ENCODE assay signal across 20 cellular contexts in the genomic region with DNA sequence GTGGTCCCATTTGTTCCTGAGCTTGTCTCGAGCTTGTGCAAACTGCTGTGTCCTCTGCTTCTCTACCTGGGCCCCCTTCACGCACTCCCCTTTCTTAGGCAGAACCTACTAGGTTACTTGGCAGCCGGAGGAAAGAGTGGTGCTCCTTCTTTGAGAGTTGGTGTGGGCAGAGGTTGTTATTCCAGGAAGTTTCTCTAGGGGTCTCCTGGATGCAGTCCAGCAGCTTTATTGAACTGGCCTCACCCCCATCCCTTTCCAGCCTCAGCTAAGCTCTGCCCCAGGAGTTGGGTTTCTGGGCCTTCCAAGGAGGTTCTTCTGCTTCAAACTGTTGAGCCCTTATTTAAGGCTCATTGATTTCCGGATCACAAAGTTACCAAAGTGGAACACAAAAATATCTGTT.
"Had no signal": no experiment of that assay in that cellular context is flagged by ENCODE, and none has a peak within 500 bp of the region (broad histone marks: within the 10 kb centered on the region; RNA-seq: fewer than 3 reads in every experiment).

No MANE protein-coding gene starts in this region.

- H3K27ac ChIP-seq: cardiac muscle cell, lower lobe of right lung, parathyroid adenoma, thyroid gland had no signal

- H3K4me1 Mint-ChIP-seq: activated CD4-positive, alpha-beta memory T cell treated with anti-CD3 and anti-CD28 coated beads, Interleukin-2, amount 10 ng/mL, durations not matched to agents 7 days and 5 days; activated naive CD8-positive, alpha-beta T cell treated with anti-CD3 and anti-CD28 coated beads, Interleukin-2, amount 10 ng/mL, durations not matched to agents 7 days and 5 days; activated T-helper 17 cell treated with anti-CD3 and anti-CD28 coated beads, Interleukin-2, amount 50 U/mL, for 72 hours had no signal

- H3K9ac ChIP-seq: parathyroid adenoma had no signal

- H3K27ac Mint-ChIP-seq: activated CD4-positive, alpha-beta memory T cell treated with anti-CD3 and anti-CD28 coated beads, Interleukin-2, amount 10 ng/mL, durations not matched to agents 7 days and 5 days; activated naive CD8-positive, alpha-beta T cell treated with anti-CD3 and anti-CD28 coated beads, Interleukin-2, amount 10 ng/mL, durations not matched to agents 7 days and 5 days; activated T-helper 17 cell treated with anti-CD3 and anti-CD28 coated beads, Interleukin-2, amount 50 U/mL, for 72 hours; dendritic cell treated with granulocyte-macrophage colony-stimulating factor and Interleukin-4, amounts not matched to agents 40 ng/mL and 50 ng/mL, for 4 days had no signal

- H3K27me3 Mint-ChIP-seq: activated CD4-positive, alpha-beta memory T cell treated with anti-CD3 and anti-CD28 coated beads, Interleukin-2, amount 10 ng/mL, durations not matched to agents 7 days and 5 days; activated naive CD8-positive, alpha-beta T cell treated with anti-CD3 and anti-CD28 coated beads, Interleukin-2, amount 10 ng/mL, durations not matched to agents 7 days and 5 days; activated T-helper 17 cell treated with anti-CD3 and anti-CD28 coated beads, Interleukin-2, amount 50 U/mL, for 72 hours; dendritic cell treated with granulocyte-macrophage colony-stimulating factor and Interleukin-4, amounts not matched to agents 40 ng/mL and 50 ng/mL, for 4 days had no signal

- H3K9me3 Mint-ChIP-seq: activated naive CD8-positive, alpha-beta T cell treated with anti-CD3 and anti-CD28 coated beads, Interleukin-2, amount 10 ng/mL, durations not matched to agents 7 days and 5 days; dendritic cell treated with granulocyte-macrophage colony-stimulating factor and Interleukin-4, amounts not matched to agents 40 ng/mL and 50 ng/mL, for 4 days; natural killer cell had no signal

- H3K4me3 ChIP-seq: cardiac muscle cell, lower lobe of right lung, thyroid gland had no signal

- H3K4me1 ChIP-seq: parathyroid adenoma had no signal

- ATAC-seq: activated T-helper 17 cell treated with anti-CD3 and anti-CD28 coated beads, Interleukin-2, amount 50 U/mL, for 72 hours; lower lobe of right lung; natural killer cell had no signal

- H3K27me3 ChIP-seq: cardiac muscle cell, thyroid gland had no signal

- H3K9me3 ChIP-seq: lower lobe of right lung, thyroid gland had no signal

- H2AFZ ChIP-seq: parathyroid adenoma had no signal

- DNase-seq: activated CD4-positive, alpha-beta memory T cell treated with anti-CD3 and anti-CD28 coated beads, Interleukin-2, amount 10 ng/mL, durations not matched to agents 7 days and 5 days; activated CD4-positive, alpha-beta T cell treated with anti-CD3 and anti-CD28 coated beads for 48 hours; activated CD4-positive, CD25-positive, alpha-beta regulatory T cell; activated naive CD4-positive, alpha-beta T cell; activated naive CD8-positive, alpha-beta T cell treated with anti-CD3 and anti-CD28 coated beads, Interleukin-2, amount 10 ng/mL, durations not matched to agents 7 days and 5 days; activated T-cell treated with anti-CD3 and anti-CD28 coated beads, Interleukin-2, amount 50 U/mL, for 1 hour; amygdala; effector CD8-positive, alpha-beta T cell; islet precursor cell; lower lobe of right lung; natural killer cell; stimulated activated CD4-positive, alpha-beta T cell treated with anti-CD3 and anti-CD28 coated beads, Interleukin-12 subunit alpha, Interleukin-12 subunit beta, amount 100 ng/mL, for 4 hours; stimulated activated CD4-positive, alpha-beta T cell treated with anti-CD3 and anti-CD28 coated beads, Interleukin-1b, Interleukin-23, amount 100 ng/mL, for 48 hours; stimulated activated CD8-positive, alpha-beta memory T cell treated with anti-CD3 and anti-CD28 coated beads, Interleukin-4, amount 100 ng/mL, for 48 hours; stimulated activated naive CD4-positive, alpha-beta T cell had no signal

- H3K4me3 Mint-ChIP-seq: activated CD4-positive, alpha-beta memory T cell treated with anti-CD3 and anti-CD28 coated beads, Interleukin-2, amount 10 ng/mL, durations not matched to agents 7 days and 5 days; activated naive CD8-positive, alpha-beta T cell treated with anti-CD3 and anti-CD28 coated beads, Interleukin-2, amount 10 ng/mL, durations not matched to agents 7 days and 5 days; activated T-helper 17 cell treated with anti-CD3 and anti-CD28 coated beads, Interleukin-2, amount 50 U/mL, for 72 hours; dendritic cell treated with granulocyte-macrophage colony-stimulating factor and Interleukin-4, amounts not matched to agents 40 ng/mL and 50 ng/mL, for 4 days; natural killer cell had no signal

- H3K79me2 ChIP-seq: parathyroid adenoma had no signal
